In the genomic region with DNA sequence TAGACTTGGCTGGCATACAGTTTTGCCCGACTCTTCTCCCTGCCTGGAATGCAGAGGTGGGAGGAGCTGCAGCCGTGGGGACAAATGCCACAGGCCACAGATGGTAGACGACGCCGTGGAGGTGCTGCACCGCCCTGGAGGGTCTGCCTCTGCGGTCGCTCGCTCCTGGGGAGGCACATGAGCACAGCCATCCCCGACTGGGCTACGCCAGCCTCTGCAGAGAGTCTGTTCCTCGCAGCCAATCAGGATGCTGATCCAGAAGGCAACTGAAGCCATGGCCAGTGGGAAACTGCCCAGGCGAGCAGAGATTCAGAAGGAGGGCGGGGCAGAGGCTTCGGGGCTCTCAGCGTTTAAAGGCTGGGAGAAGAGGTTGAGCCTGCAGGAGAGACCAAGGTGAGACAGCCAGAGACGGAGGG, we compare ENCODE assay signal across 1 cellular context.
TF ChIP-seq lines count a peak whose summit lies in the region.

No MANE protein-coding gene starts in this region.

TF ChIP-seq in H1, 55 proteins besides CTCF, POLR2A, EP300 and RAD21 (continued from another document):
- TF ChIP-seq PHF8 (conservative IDR thresholded peaks at IDR 0.05; ENCODE audit: low read depth, low read length) = no peak
- TF ChIP-seq KDM5A (IDR thresholded peaks at IDR 0.05; ENCODE audit: low read length) = no peak
- no peak for TF ChIP-seq CBX5 (IDR thresholded peaks at IDR 0.05; ENCODE audit: low read depth, low read length)
- no peak for TF ChIP-seq SIRT6 (IDR thresholded peaks at IDR 0.05; ENCODE audit: low read length)
- TF ChIP-seq SP1 (IDR thresholded peaks at IDR 0.05; ENCODE audit: low read depth, low read length) = no peak
- no peak for TF ChIP-seq BCL11A (IDR thresholded peaks at IDR 0.05; ENCODE audit: low read depth in 2 of 2, low read length in 2 of 2)
- TF ChIP-seq HDAC6 (IDR thresholded peaks at IDR 0.05; ENCODE audit: low read depth, low read length) = no peak
- no peak for TF ChIP-seq KDM1A (IDR thresholded peaks at IDR 0.05; ENCODE audit: borderline replicate concordance, low read length)
- TF ChIP-seq, protein P1, sequence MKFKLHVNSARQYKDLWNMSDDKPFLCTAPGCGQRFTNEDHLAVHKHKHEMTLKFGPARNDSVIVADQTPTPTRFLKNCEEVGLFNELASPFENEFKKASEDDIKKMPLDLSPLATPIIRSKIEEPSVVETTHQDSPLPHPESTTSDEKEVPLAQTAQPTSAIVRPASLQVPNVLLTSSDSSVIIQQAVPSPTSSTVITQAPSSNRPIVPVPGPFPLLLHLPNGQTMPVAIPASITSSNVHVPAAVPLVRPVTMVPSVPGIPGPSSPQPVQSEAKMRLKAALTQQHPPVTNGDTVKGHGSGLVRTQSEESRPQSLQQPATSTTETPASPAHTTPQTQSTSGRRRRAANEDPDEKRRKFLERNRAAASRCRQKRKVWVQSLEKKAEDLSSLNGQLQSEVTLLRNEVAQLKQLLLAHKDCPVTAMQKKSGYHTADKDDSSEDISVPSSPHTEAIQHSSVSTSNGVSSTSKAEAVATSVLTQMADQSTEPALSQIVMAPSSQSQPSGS (IDR thresholded peaks at IDR 0.05; ENCODE audit: low read length) = no peak
